In the genomic region with DNA sequence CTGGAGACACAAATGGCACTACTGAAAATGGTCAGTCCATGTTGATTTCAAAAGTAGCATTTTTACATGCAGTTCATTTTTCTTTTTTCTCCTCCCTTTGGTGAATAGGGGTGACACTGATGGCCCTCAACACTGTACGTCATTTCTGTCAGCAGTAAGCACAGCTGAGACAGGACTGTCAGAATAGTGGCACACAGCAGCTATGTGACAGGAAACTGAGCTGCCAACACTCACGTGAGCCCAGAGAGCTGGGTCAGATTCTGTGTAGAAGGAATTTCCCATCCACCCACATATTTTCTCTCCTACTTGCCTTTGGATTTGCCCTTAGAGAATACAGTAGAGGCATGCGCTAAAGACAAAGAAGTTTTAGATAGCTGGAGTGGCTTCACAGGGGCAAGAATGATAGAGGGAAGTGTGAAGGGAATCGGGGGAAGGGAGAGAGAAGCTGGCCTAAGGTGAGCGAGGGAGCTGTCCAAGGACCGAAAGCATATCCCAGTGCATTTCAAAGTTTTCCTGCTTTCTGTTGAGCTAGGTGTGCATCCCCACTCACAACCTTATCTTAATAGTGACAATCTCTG, we compare ENCODE assay signal across 24 cellular contexts.
"Had no signal": no experiment of that assay in that cellular context is flagged by ENCODE, and none has a peak within 500 bp of the region (broad histone marks: within the 10 kb centered on the region; RNA-seq: fewer than 3 reads in every experiment).

No MANE protein-coding gene starts in this region.

- ATAC-seq: activated T-cell treated with anti-CD3 and anti-CD28 coated beads, Interleukin-2, amount 50 U/mL, for 4 hours; PC-3; T-cell had no signal

- H3K9ac ChIP-seq: KMS-11 had no signal

- H3K36me3 ChIP-seq: brain microvascular endothelial cell, cardiac muscle cell had no signal

- H3K27ac ChIP-seq: brain microvascular endothelial cell, cardiac muscle cell, KMS-11, SK-N-MC had no signal

- H3K4me2 ChIP-seq: KMS-11 had no signal

- H3K27me3 ChIP-seq: brain microvascular endothelial cell, cardiac muscle cell had no signal

- H3K4me3 ChIP-seq: cardiac muscle cell, SK-N-MC had no signal

- DNase-seq: activated B cell treated with CpG ODN at 0.5 μM for 24 hours; activated CD4-positive, alpha-beta memory T cell treated with anti-CD3 and anti-CD28 coated beads for 36 hours; activated CD4-positive, alpha-beta T cell treated with anti-CD3 and anti-CD28 coated beads for 1 hour; activated CD4-positive, alpha-beta T cell treated with anti-CD3 and anti-CD28 coated beads, Interleukin-2, amount 10 ng/mL, durations not matched to agents 24 days and 14 days; activated CD8-positive, alpha-beta memory T cell treated with anti-CD3 and anti-CD28 coated beads for 24 hours; activated effector memory CD4-positive, alpha-beta T cell treated with anti-CD3 and anti-CD28 coated beads, Interleukin-2, amount 50 U/mL, for 16 hours; activated naive CD4-positive, alpha-beta T cell treated with anti-CD3 and anti-CD28 coated beads for 36 hours; activated T-cell treated with anti-CD3 and anti-CD28 coated beads, Interleukin-2, amount 50 U/mL, for 4 hours; amygdala; brain microvascular endothelial cell; NCI-H1092 treated with DMSO at 0.1 percent for 48 hours; NCI-H1417 treated with DMSO at 0.1 percent for 48 hours; NCI-H1694; NCI-H2029 treated with DMSO at 0.1 percent for 48 hours; NCI-H345; NCI-H510A; NCI-H69; PC-3; T-cell; T-helper 2 cell; T1000 had no signal
